Comparison of ENCODE assay signal across 1 cellular context in the genomic region with DNA sequence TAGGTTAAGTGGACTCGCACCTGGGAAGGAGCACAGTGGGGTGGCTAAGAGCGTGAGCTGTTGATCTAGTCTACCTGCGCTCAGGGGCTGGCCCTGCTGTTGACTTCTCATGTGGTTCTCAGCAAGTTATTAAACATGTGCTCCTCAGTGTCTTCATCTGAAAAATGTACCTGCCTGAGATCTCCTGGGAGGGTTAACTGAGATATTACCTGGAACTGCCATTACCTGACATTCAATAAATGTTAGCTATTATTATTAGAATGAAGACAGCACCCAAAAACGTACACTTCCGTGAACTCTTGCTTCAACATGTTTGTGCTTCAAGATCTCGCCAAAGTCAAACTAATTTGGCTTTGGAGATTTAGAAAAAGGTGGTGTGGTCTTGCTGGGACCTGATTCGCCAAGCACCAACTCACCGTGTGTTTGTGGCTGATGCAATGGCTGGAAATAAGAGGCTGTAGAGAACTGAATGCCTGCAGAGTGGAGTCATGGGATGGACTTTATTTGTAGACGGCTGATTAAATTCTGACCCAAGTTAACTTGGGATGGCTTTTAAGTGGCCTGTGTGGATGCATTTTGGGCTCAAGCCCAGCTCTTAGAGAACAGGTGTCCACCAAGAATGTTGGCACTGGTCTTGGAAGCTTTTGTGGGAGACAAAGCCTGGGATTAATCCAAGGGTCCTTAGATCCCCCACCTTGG.
TF ChIP-seq lines count a peak whose summit lies in the region.

No MANE protein-coding gene starts in this region.

TF ChIP-seq in K562, 482 proteins besides CTCF, POLR2A, EP300 and RAD21 (continued from another document and continues in another):
- TF ChIP-seq, protein P1, sequence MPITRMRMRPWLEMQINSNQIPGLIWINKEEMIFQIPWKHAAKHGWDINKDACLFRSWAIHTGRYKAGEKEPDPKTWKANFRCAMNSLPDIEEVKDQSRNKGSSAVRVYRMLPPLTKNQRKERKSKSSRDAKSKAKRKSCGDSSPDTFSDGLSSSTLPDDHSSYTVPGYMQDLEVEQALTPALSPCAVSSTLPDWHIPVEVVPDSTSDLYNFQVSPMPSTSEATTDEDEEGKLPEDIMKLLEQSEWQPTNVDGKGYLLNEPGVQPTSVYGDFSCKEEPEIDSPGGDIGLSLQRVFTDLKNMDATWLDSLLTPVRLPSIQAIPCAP (CRISPR knock-in tag; IDR thresholded peaks at IDR 0.05; ENCODE audit: borderline replicate concordance): no peak
- TF ChIP-seq, protein P2, sequence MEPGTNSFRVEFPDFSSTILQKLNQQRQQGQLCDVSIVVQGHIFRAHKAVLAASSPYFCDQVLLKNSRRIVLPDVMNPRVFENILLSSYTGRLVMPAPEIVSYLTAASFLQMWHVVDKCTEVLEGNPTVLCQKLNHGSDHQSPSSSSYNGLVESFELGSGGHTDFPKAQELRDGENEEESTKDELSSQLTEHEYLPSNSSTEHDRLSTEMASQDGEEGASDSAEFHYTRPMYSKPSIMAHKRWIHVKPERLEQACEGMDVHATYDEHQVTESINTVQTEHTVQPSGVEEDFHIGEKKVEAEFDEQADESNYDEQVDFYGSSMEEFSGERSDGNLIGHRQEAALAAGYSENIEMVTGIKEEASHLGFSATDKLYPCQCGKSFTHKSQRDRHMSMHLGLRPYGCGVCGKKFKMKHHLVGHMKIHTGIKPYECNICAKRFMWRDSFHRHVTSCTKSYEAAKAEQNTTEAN (CRISPR knock-in tag; IDR thresholded peaks at IDR 0.05): no peak
- TF ChIP-seq, protein P3, sequence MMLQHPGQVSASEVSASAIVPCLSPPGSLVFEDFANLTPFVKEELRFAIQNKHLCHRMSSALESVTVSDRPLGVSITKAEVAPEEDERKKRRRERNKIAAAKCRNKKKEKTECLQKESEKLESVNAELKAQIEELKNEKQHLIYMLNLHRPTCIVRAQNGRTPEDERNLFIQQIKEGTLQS (IDR thresholded peaks at IDR 0.05): peak; percentile 88
- TF ChIP-seq, protein P3 (CRISPR knock-in tag; conservative IDR thresholded peaks at IDR 0.05): no peak
- TF ChIP-seq SRSF1 (IDR thresholded peaks at IDR 0.05; ENCODE audit: low read depth, low read length) (no peak), JUNB (CRISPR knock-in tag; conservative IDR thresholded peaks at IDR 0.05) (no peak), ZNF41 (CRISPR knock-in tag; conservative IDR thresholded peaks at IDR 0.05) (peak; percentile 31), ETS2 (tag; IDR thresholded peaks at IDR 0.05; ENCODE audit: borderline replicate concordance, poor library complexity, severe bottlenecking) (no peak), WHSC1 (IDR thresholded peaks at IDR 0.05; ENCODE audit: low read length) (no peak), ZNF589 (CRISPR knock-in tag; IDR thresholded peaks at IDR 0.05; ENCODE audit: low read depth) (peak; percentile 58; the same call in 1 of the 2 replicates), ZNF77 (CRISPR knock-in tag; IDR thresholded peaks at IDR 0.05) (no peak), CEBPG (CRISPR knock-in tag; IDR thresholded peaks at IDR 0.05) (peak; percentile 91), CEBPG (tag; conservative IDR thresholded peaks at IDR 0.05 in 1 of 2, IDR thresholded peaks at IDR 0.05 in 1 of 2) (peak; percentile 92 to 98), CBFA2T2 (conservative IDR thresholded peaks at IDR 0.05) (no peak), NFRKB (IDR thresholded peaks at IDR 0.05; ENCODE audit: low read depth) (no peak), NUFIP1 (IDR thresholded peaks at IDR 0.05; ENCODE audit: partially characterized antibody) (no peak), MYBL2 (IDR thresholded peaks at IDR 0.05; ENCODE audit: low read depth) (no peak), MYBL2 (CRISPR knock-in tag; IDR thresholded peaks at IDR 0.05; ENCODE audit: borderline replicate concordance) (no peak), MTA2 (IDR thresholded peaks at IDR 0.05; ENCODE audit: low read depth) (no peak), HSF4 (CRISPR knock-in tag; IDR thresholded peaks at IDR 0.05; ENCODE audit: borderline replicate concordance) (no peak), HLTF (IDR thresholded peaks at IDR 0.05) (no peak), CREB1 (IDR thresholded peaks at IDR 0.05) (no peak), CREB1 (CRISPR knock-in tag; IDR thresholded peaks at IDR 0.05) (no peak), SIN3A (IDR thresholded peaks at IDR 0.05; ENCODE audit: borderline replicate concordance in 2 of 2, control insufficient read depth in 1 of 2, low read depth in 2 of 2, low read length in 2 of 2) (no peak), MCM7 (IDR thresholded peaks at IDR 0.05) (no peak), C11orf30 (IDR thresholded peaks at IDR 0.05; ENCODE audit: low read depth) (no peak), U2AF2 (optimal IDR thresholded peaks at IDR 0.05; ENCODE audit: low read depth, low read length) (no peak), KLF16 (IDR thresholded peaks at IDR 0.05) (no peak), PTBP1 (IDR thresholded peaks at IDR 0.05; ENCODE audit: low read depth, low read length) (no peak), NBN (IDR thresholded peaks at IDR 0.05; ENCODE audit: low read depth) (no peak), KDM4B (IDR thresholded peaks at IDR 0.05; ENCODE audit: borderline replicate concordance in 2 of 2, low read depth in 1 of 2) (no peak), GATAD2B (IDR thresholded peaks at IDR 0.05; ENCODE audit: borderline replicate concordance) (no peak), RFX7 (CRISPR knock-in tag; IDR thresholded peaks at IDR 0.05) (no peak), IFI16 (CRISPR knock-in tag; IDR thresholded peaks at IDR 0.05) (no peak), ZNF76 (CRISPR knock-in tag; IDR thresholded peaks at IDR 0.05; ENCODE audit: borderline replicate concordance) (no peak; the same call in 1 of the 2 replicates), RBFOX2 (IDR thresholded peaks at IDR 0.05; ENCODE audit: low read depth, low read length) (no peak), XRCC5 (IDR thresholded peaks at IDR 0.05; ENCODE audit: low read depth, low read length) (no peak)
- TF ChIP-seq, protein P4, sequence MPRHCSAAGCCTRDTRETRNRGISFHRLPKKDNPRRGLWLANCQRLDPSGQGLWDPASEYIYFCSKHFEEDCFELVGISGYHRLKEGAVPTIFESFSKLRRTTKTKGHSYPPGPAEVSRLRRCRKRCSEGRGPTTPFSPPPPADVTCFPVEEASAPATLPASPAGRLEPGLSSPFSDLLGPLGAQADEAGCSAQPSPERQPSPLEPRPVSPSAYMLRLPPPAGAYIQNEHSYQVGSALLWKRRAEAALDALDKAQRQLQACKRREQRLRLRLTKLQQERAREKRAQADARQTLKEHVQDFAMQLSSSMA (CRISPR knock-in tag; IDR thresholded peaks at IDR 0.05): no peak
- TF ChIP-seq, protein P5, sequence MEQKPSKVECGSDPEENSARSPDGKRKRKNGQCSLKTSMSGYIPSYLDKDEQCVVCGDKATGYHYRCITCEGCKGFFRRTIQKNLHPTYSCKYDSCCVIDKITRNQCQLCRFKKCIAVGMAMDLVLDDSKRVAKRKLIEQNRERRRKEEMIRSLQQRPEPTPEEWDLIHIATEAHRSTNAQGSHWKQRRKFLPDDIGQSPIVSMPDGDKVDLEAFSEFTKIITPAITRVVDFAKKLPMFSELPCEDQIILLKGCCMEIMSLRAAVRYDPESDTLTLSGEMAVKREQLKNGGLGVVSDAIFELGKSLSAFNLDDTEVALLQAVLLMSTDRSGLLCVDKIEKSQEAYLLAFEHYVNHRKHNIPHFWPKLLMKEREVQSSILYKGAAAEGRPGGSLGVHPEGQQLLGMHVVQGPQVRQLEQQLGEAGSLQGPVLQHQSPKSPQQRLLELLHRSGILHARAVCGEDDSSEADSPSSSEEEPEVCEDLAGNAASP (IDR thresholded peaks at IDR 0.05): no peak
- TF ChIP-seq, protein P6, sequence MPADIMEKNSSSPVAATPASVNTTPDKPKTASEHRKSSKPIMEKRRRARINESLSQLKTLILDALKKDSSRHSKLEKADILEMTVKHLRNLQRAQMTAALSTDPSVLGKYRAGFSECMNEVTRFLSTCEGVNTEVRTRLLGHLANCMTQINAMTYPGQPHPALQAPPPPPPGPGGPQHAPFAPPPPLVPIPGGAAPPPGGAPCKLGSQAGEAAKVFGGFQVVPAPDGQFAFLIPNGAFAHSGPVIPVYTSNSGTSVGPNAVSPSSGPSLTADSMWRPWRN (IDR thresholded peaks at IDR 0.05; ENCODE audit: low read depth): no peak
- TF ChIP-seq, protein P7, sequence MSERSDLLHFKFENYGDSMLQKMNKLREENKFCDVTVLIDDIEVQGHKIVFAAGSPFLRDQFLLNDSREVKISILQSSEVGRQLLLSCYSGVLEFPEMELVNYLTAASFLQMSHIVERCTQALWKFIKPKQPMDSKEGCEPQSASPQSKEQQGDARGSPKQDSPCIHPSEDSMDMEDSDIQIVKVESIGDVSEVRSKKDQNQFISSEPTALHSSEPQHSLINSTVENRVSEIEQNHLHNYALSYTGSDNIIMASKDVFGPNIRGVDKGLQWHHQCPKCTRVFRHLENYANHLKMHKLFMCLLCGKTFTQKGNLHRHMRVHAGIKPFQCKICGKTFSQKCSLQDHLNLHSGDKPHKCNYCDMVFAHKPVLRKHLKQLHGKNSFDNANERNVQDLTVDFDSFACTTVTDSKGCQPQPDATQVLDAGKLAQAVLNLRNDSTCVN (CRISPR knock-in tag; IDR thresholded peaks at IDR 0.05): no peak
- TF ChIP-seq, protein P8, sequence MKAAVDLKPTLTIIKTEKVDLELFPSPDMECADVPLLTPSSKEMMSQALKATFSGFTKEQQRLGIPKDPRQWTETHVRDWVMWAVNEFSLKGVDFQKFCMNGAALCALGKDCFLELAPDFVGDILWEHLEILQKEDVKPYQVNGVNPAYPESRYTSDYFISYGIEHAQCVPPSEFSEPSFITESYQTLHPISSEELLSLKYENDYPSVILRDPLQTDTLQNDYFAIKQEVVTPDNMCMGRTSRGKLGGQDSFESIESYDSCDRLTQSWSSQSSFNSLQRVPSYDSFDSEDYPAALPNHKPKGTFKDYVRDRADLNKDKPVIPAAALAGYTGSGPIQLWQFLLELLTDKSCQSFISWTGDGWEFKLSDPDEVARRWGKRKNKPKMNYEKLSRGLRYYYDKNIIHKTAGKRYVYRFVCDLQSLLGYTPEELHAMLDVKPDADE (conservative IDR thresholded peaks at IDR 0.05; ENCODE audit: control insufficient read depth, low read depth, low read length): no peak
- TF ChIP-seq, protein P9, sequence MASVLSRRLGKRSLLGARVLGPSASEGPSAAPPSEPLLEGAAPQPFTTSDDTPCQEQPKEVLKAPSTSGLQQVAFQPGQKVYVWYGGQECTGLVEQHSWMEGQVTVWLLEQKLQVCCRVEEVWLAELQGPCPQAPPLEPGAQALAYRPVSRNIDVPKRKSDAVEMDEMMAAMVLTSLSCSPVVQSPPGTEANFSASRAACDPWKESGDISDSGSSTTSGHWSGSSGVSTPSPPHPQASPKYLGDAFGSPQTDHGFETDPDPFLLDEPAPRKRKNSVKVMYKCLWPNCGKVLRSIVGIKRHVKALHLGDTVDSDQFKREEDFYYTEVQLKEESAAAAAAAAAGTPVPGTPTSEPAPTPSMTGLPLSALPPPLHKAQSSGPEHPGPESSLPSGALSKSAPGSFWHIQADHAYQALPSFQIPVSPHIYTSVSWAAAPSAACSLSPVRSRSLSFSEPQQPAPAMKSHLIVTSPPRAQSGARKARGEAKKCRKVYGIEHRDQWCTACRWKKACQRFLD (CRISPR knock-in tag; IDR thresholded peaks at IDR 0.05): no peak; the same call in 1 of the 2 replicates
- TF ChIP-seq, protein P10, sequence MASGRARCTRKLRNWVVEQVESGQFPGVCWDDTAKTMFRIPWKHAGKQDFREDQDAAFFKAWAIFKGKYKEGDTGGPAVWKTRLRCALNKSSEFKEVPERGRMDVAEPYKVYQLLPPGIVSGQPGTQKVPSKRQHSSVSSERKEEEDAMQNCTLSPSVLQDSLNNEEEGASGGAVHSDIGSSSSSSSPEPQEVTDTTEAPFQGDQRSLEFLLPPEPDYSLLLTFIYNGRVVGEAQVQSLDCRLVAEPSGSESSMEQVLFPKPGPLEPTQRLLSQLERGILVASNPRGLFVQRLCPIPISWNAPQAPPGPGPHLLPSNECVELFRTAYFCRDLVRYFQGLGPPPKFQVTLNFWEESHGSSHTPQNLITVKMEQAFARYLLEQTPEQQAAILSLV (tag; IDR thresholded peaks at IDR 0.05): peak; percentile 83
- TF ChIP-seq, protein P11, sequence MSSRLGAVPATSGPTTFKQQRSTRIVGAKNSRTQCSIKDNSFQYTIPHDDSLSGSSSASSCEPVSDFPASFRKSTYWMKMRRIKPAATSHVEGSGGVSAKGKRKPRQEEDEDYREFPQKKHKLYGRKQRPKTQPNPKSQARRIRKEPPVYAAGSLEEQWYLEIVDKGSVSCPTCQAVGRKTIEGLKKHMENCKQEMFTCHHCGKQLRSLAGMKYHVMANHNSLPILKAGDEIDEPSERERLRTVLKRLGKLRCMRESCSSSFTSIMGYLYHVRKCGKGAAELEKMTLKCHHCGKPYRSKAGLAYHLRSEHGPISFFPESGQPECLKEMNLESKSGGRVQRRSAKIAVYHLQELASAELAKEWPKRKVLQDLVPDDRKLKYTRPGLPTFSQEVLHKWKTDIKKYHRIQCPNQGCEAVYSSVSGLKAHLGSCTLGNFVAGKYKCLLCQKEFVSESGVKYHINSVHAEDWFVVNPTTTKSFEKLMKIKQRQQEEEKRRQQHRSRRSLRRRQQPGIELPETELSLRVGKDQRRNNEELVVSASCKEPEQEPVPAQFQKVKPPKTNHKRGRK (tag; IDR thresholded peaks at IDR 0.05): no peak
- TF ChIP-seq, protein P12, sequence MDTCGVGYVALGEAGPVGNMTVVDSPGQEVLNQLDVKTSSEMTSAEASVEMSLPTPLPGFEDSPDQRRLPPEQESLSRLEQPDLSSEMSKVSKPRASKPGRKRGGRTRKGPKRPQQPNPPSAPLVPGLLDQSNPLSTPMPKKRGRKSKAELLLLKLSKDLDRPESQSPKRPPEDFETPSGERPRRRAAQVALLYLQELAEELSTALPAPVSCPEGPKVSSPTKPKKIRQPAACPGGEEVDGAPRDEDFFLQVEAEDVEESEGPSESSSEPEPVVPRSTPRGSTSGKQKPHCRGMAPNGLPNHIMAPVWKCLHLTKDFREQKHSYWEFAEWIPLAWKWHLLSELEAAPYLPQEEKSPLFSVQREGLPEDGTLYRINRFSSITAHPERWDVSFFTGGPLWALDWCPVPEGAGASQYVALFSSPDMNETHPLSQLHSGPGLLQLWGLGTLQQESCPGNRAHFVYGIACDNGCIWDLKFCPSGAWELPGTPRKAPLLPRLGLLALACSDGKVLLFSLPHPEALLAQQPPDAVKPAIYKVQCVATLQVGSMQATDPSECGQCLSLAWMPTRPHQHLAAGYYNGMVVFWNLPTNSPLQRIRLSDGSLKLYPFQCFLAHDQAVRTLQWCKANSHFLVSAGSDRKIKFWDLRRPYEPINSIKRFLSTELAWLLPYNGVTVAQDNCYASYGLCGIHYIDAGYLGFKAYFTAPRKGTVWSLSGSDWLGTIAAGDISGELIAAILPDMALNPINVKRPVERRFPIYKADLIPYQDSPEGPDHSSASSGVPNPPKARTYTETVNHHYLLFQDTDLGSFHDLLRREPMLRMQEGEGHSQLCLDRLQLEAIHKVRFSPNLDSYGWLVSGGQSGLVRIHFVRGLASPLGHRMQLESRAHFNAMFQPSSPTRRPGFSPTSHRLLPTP (IDR thresholded peaks at IDR 0.05; ENCODE audit: borderline replicate concordance, extremely low read depth, insufficient read length): no peak
- TF ChIP-seq, protein P13, sequence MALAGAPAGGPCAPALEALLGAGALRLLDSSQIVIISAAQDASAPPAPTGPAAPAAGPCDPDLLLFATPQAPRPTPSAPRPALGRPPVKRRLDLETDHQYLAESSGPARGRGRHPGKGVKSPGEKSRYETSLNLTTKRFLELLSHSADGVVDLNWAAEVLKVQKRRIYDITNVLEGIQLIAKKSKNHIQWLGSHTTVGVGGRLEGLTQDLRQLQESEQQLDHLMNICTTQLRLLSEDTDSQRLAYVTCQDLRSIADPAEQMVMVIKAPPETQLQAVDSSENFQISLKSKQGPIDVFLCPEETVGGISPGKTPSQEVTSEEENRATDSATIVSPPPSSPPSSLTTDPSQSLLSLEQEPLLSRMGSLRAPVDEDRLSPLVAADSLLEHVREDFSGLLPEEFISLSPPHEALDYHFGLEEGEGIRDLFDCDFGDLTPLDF (CRISPR knock-in tag; IDR thresholded peaks at IDR 0.05): no peak
